In the genomic region with DNA sequence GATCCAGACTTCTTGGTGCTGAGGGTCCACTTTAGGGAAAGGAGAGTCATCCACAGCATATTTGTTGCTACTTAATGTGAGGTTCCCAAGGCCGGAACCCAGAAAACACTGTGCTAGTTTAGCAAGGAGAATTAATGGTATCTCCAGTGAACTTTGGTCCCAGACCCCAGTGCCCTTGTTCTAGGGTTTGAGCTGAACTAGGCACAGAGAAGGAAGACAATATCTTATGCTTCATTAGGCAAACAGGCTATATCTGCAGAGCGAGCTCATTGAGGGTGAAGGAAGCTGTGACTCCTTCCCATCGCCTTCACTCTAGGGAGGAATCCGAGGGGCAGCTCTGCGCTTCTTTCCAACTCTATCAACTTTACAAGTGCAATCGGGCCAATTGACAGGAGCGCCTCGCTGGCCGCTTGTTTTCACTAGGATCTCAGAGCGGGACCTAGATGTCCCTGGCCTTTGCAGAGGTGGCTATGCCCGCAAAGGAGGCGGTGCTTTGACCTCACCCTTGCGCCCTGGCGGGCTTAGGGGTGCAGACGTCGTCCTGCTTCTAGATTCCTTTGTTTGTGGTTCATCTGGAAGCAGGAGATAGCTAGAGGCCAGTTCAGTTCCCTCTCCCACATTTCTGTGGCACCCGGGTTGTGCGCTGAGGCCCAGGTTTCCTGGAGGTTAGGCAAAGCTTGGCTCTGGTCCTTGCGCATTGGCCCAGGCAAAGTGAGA, we compare ENCODE assay signal across 9 cellular contexts. TPM values are rescaled to one million over a fixed set of nuclear protein-coding genes. Genes with fewer than 3 reads are reported as not detected.
DNase-seq lines count a peak whose midpoint lies in the region; ATAC-seq and TF ChIP-seq lines count a peak whose summit lies in the region.
"Had no signal": no experiment of that assay in that cellular context is flagged by ENCODE, and none has a peak within 500 bp of the region (broad histone marks: within the 10 kb centered on the region; RNA-seq: fewer than 3 reads in every experiment).

No MANE protein-coding gene starts in this region.

- H3K9me3 Mint-ChIP-seq in WTC11 = no peaks in the 10 kb centered on the region

- H3K36me3 Mint-ChIP-seq in WTC11 = no peaks in the 10 kb centered on the region

- no peak for TF ChIP-seq CTCF in WTC11 (IDR thresholded peaks at IDR 0.05)

- no peak overlapping the region for H3K27ac Mint-ChIP-seq in WTC11

- peaks cover 44% of the 10 kb centered on the region for H3K27me3 Mint-ChIP-seq in WTC11 (ENCODE audit: low read depth)

- CTCF ChIA-PET in WTC11 (lab: Charles Lee) = interaction anchor here (1.5 kb wide), 1 partner anchor 185 kb away, joined by 5 read pairs; no protein-coding TSS in a partner anchor

- H3K4me3 Mint-ChIP-seq in WTC11 = peak overlapping the region; percentile 92

- POLR2A ChIA-PET in WTC11 (lab: Charles Lee) = no interaction called here

- ATAC-seq in WTC11 (peak; percentile 1), left cardiac atrium (no peak), GM19395 (IDR thresholded peaks at IDR 0.05; ENCODE audit: unreplicated experiment) (no peak)
- ATAC-seq: left lung had no signal

- peaks cover 37% of the 10 kb centered on the region for H3K4me1 Mint-ChIP-seq in WTC11

- intact Hi-C loops in left cardiac atrium (cut with DNase I) = loop anchor here in 1 of 2 donors (5.0 kb wide), 3 partner anchors 40 to 170 kb away; no protein-coding TSS in a partner anchor

- DNase-seq in NCI-H2196 (lab: John Stamatoyannopoulos, UW; ENCODE audit: unreplicated experiment) (peak; percentile 39), NCI-H2196 treated with DMSO at 0.1 percent for 48 hours (lab: John Stamatoyannopoulos, UW; ENCODE audit: unreplicated experiment) (no peak), WTC11 (ENCODE audit: low spot score) (peak; percentile 31), left cardiac atrium (peak; percentile 25), retina (peak; percentile 78), cortex of kidney (lab: John Stamatoyannopoulos, UW) (no peak), A172 (ENCODE audit: low spot score) (no peak)

TF ChIP-seq in WTC11, 78 proteins besides CTCF, POLR2A, EP300 and RAD21:
- TF ChIP-seq ZNF219 (CRISPR knock-in tag; IDR thresholded peaks at IDR 0.05; ENCODE audit: borderline replicate concordance) (0 out of 2 replicates have a peak, but pooled peaks have one; percentile 31), SMAD4 (CRISPR knock-in tag; IDR thresholded peaks at IDR 0.05) (no peak), ELF4 (CRISPR knock-in tag; IDR thresholded peaks at IDR 0.05; ENCODE audit: low read depth) (no peak)
- TF ChIP-seq, protein P1, sequence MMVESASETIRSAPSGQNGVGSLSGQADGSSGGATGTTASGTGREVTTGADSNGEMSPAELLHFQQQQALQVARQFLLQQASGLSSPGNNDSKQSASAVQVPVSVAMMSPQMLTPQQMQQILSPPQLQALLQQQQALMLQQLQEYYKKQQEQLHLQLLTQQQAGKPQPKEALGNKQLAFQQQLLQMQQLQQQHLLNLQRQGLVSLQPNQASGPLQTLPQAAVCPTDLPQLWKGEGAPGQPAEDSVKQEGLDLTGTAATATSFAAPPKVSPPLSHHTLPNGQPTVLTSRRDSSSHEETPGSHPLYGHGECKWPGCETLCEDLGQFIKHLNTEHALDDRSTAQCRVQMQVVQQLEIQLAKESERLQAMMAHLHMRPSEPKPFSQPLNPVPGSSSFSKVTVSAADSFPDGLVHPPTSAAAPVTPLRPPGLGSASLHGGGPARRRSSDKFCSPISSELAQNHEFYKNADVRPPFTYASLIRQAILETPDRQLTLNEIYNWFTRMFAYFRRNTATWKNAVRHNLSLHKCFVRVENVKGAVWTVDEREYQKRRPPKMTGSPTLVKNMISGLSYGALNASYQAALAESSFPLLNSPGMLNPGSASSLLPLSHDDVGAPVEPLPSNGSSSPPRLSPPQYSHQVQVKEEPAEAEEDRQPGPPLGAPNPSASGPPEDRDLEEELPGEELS (CRISPR knock-in tag; IDR thresholded peaks at IDR 0.05) = 0 out of 2 replicates have a peak, but pooled peaks have one; percentile 15

RNA-seq across cellular contexts. Expression of a gene that starts 1.0 kb away (rescaled TPM):
- total RNA-seq in WTC11 (2021) = 16.0 to 18.1 TPM (median 16.1 TPM) in 3 replicates
- 10 to 100 TPM; 30.2 to 39.0 TPM for total RNA-seq in left cardiac atrium
- 0.41 and 1.4 TPM in 2 replicates for total RNA-seq in A172 (2014; rRNA removed; shearing (Covaris generic))

Comparison
In these comparisons a context has a peak if more than half of its experiments do, and no peak if none do; other contexts are left out.
1. DNase-seq: peak in NCI-H2196 (single experiment), WTC11 (single experiment), left cardiac atrium (single experiment) and retina (single experiment); none in NCI-H2196 treated with DMSO at 0.1 percent for 48 hours (single experiment), cortex of kidney (single experiment) and A172 (single experiment).